In the genomic region with DNA sequence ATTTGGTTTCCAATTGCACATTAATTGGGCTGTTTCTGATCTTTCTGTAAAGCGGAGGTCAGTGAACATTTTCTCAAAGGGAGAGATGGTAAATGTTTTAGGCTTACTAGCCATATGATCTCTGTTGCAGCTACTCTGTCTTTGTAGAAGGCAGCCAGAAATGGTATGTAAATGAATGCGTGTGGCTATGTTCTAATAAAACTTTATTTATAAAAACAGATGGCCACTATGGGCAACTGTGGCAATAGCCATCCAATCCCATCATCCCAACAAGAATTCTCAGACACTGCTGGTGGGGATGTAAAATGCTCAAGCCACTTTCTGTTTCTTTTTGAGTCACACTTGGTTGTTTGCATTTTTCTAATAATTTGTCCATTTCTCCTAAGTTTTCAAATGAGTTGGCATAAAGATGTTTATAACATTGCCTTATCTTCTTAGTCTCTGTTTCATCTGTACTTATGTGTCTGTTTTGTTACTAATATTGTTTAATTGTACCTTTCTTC, we compare ENCODE assay signal across 29 cellular contexts.
"Had no signal": no experiment of that assay in that cellular context is flagged by ENCODE, and none has a peak within 500 bp of the region (broad histone marks: within the 10 kb centered on the region; RNA-seq: fewer than 3 reads in every experiment).

No MANE protein-coding gene starts in this region.

- H3K27ac Mint-ChIP-seq: dendritic cell treated with granulocyte-macrophage colony-stimulating factor and Interleukin-4, amounts not matched to agents 40 ng/mL and 50 ng/mL, for 4 days; immature natural killer cell; naive B cell; natural killer cell treated with Interleukin-12 subunit alpha and Interleukin-12 subunit beta and Interleukin-15 and Interleukin-18, amount 100 ng/mL, for 72 hours; stimulated activated naive B cell treated with anti-CD40 and anti-IgM and Interleukin-4, amounts not matched to agents 10 μg/mL and 1 μg/mL and 100 μg/mL, for 72 hours; stimulated activated naive CD8-positive, alpha-beta T cell treated with anti-CD3 and anti-CD28 coated beads, Interleukin-15, Interleukin-2, amounts not matched to agents 100 ng/mL and 50 ng/mL, for 24 hours had no signal

- H3K27me3 ChIP-seq: colonic mucosa, esophagus muscularis mucosa, neutrophil, pancreas, right lobe of liver, tibial nerve, upper lobe of left lung had no signal

- H3K9me3 ChIP-seq: colonic mucosa, esophagus muscularis mucosa, lower lobe of right lung, mucosa of descending colon, neutrophil, pancreas, right lobe of liver, thoracic aorta, upper lobe of left lung had no signal

- H3K4me3 ChIP-seq: colonic mucosa, esophagus muscularis mucosa, heart right ventricle, left ventricle myocardium inferior, lower lobe of right lung, mucosa of descending colon, pancreas, right lobe of liver, thoracic aorta, tibial nerve, upper lobe of left lung had no signal

- DNase-seq: effector memory CD4-positive, alpha-beta T cell; foreskin melanocyte; glutamatergic neuron; heart right ventricle; hypothalamus; immature natural killer cell; kidney glomerular epithelial cell; left colon; left ventricle myocardium inferior; lower lobe of right lung; mucosa of descending colon; naive B cell; pancreas; retina; right lobe of liver; small intestine; stimulated activated CD4-positive, alpha-beta T cell treated with anti-CD3 and anti-CD28 coated beads, Interleukin-15, amount 100 ng/mL, for 24 hours; stimulated activated CD4-positive, alpha-beta T cell treated with anti-CD3 and anti-CD28 coated beads, Interleukin-2, amount 100 ng/mL, for 48 hours; stimulated activated naive B cell treated with anti-CD40 and anti-IgM and Interleukin-4, amounts not matched to agents 10 μg/mL and 1 μg/mL and 100 μg/mL, for 72 hours; upper lobe of left lung had no signal

- ATAC-seq: heart right ventricle; left colon; lower lobe of right lung; mucosa of descending colon; pancreas; right lobe of liver; stimulated activated naive B cell treated with anti-CD40 and anti-IgM and Interleukin-4, amounts not matched to agents 10 μg/mL and 1 μg/mL and 100 μg/mL, for 72 hours had no signal

- H3K36me3 ChIP-seq: colonic mucosa, esophagus muscularis mucosa, heart right ventricle, left ventricle myocardium inferior, lower lobe of right lung, neutrophil, pancreas, right lobe of liver, thoracic aorta, tibial nerve, upper lobe of left lung had no signal

- H3K9me3 Mint-ChIP-seq: dendritic cell treated with granulocyte-macrophage colony-stimulating factor and Interleukin-4, amounts not matched to agents 40 ng/mL and 50 ng/mL, for 4 days; natural killer cell treated with Interleukin-12 subunit alpha and Interleukin-12 subunit beta and Interleukin-15 and Interleukin-18, amount 100 ng/mL, for 72 hours had no signal

- H3K4me3 Mint-ChIP-seq: dendritic cell treated with granulocyte-macrophage colony-stimulating factor and Interleukin-4, amounts not matched to agents 40 ng/mL and 50 ng/mL, for 4 days; immature natural killer cell; naive B cell; natural killer cell treated with Interleukin-12 subunit alpha and Interleukin-12 subunit beta and Interleukin-15 and Interleukin-18, amount 100 ng/mL, for 72 hours; neural crest cell; stimulated activated naive B cell treated with anti-CD40 and anti-IgM and Interleukin-4, amounts not matched to agents 10 μg/mL and 1 μg/mL and 100 μg/mL, for 72 hours; stimulated activated naive CD8-positive, alpha-beta T cell treated with anti-CD3 and anti-CD28 coated beads, Interleukin-15, Interleukin-2, amounts not matched to agents 100 ng/mL and 50 ng/mL, for 24 hours had no signal

- H3K4me1 Mint-ChIP-seq: immature natural killer cell; naive B cell; neural crest cell; stimulated activated naive B cell treated with anti-CD40 and anti-IgM and Interleukin-4, amounts not matched to agents 10 μg/mL and 1 μg/mL and 100 μg/mL, for 72 hours had no signal

- H3K36me3 Mint-ChIP-seq: immature natural killer cell; natural killer cell treated with Interleukin-12 subunit alpha and Interleukin-12 subunit beta and Interleukin-15 and Interleukin-18, amount 100 ng/mL, for 72 hours had no signal

- H3K27ac ChIP-seq: colonic mucosa, esophagus muscularis mucosa, heart right ventricle, left ventricle myocardium inferior, lower lobe of right lung, neutrophil, pancreas, right lobe of liver, thoracic aorta, tibial nerve, upper lobe of left lung had no signal

- H3K4me1 ChIP-seq: colonic mucosa, esophagus muscularis mucosa, heart right ventricle, left ventricle myocardium inferior, lower lobe of right lung, pancreas, right lobe of liver, tibial nerve, upper lobe of left lung had no signal
